1 cellular context compared by ENCODE assay signal in the genomic region with DNA sequence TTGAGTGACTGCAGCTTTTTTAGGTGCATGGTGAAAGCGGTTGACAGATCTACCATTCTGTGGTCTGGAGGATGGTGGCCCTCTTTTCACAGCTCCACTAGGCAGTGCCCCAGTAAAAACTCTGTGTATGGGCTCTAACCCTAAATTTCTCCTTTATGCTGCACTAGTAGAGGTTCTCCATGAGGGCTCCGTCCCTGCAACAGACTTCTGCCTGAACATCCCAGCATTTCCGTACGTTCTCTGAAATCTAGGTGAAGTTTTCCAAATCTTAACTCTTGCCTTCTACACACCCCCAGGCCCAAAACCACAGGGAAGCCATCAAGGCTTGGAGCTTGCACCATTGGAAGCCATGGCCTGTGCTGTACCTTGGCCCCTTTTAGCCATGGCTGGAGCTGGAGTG.
TF ChIP-seq lines count a peak whose summit lies in the region.

No MANE protein-coding gene starts in this region.

TF ChIP-seq in GM23338, 12 proteins besides CTCF, POLR2A, EP300 and RAD21 (continued from another document):
- TF ChIP-seq, protein P1, sequence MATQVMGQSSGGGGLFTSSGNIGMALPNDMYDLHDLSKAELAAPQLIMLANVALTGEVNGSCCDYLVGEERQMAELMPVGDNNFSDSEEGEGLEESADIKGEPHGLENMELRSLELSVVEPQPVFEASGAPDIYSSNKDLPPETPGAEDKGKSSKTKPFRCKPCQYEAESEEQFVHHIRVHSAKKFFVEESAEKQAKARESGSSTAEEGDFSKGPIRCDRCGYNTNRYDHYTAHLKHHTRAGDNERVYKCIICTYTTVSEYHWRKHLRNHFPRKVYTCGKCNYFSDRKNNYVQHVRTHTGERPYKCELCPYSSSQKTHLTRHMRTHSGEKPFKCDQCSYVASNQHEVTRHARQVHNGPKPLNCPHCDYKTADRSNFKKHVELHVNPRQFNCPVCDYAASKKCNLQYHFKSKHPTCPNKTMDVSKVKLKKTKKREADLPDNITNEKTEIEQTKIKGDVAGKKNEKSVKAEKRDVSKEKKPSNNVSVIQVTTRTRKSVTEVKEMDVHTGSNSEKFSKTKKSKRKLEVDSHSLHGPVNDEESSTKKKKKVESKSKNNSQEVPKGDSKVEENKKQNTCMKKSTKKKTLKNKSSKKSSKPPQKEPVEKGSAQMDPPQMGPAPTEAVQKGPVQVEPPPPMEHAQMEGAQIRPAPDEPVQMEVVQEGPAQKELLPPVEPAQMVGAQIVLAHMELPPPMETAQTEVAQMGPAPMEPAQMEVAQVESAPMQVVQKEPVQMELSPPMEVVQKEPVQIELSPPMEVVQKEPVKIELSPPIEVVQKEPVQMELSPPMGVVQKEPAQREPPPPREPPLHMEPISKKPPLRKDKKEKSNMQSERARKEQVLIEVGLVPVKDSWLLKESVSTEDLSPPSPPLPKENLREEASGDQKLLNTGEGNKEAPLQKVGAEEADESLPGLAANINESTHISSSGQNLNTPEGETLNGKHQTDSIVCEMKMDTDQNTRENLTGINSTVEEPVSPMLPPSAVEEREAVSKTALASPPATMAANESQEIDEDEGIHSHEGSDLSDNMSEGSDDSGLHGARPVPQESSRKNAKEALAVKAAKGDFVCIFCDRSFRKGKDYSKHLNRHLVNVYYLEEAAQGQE (IDR thresholded peaks at IDR 0.05; ENCODE audit: unreplicated experiment), result no peak
- no peak for TF ChIP-seq POLR2AphosphoS5 (IDR thresholded peaks at IDR 0.05; ENCODE audit: low read depth)
- TF ChIP-seq JUNB (IDR thresholded peaks at IDR 0.05; ENCODE audit: unreplicated experiment), result no peak
- TF ChIP-seq ZNF331 (CRISPR knock-in tag; IDR thresholded peaks at IDR 0.05; ENCODE audit: low read depth), result no peak
- TF ChIP-seq ZNF114 (CRISPR knock-in tag; IDR thresholded peaks at IDR 0.05), result no peak
- TF ChIP-seq, protein P2, sequence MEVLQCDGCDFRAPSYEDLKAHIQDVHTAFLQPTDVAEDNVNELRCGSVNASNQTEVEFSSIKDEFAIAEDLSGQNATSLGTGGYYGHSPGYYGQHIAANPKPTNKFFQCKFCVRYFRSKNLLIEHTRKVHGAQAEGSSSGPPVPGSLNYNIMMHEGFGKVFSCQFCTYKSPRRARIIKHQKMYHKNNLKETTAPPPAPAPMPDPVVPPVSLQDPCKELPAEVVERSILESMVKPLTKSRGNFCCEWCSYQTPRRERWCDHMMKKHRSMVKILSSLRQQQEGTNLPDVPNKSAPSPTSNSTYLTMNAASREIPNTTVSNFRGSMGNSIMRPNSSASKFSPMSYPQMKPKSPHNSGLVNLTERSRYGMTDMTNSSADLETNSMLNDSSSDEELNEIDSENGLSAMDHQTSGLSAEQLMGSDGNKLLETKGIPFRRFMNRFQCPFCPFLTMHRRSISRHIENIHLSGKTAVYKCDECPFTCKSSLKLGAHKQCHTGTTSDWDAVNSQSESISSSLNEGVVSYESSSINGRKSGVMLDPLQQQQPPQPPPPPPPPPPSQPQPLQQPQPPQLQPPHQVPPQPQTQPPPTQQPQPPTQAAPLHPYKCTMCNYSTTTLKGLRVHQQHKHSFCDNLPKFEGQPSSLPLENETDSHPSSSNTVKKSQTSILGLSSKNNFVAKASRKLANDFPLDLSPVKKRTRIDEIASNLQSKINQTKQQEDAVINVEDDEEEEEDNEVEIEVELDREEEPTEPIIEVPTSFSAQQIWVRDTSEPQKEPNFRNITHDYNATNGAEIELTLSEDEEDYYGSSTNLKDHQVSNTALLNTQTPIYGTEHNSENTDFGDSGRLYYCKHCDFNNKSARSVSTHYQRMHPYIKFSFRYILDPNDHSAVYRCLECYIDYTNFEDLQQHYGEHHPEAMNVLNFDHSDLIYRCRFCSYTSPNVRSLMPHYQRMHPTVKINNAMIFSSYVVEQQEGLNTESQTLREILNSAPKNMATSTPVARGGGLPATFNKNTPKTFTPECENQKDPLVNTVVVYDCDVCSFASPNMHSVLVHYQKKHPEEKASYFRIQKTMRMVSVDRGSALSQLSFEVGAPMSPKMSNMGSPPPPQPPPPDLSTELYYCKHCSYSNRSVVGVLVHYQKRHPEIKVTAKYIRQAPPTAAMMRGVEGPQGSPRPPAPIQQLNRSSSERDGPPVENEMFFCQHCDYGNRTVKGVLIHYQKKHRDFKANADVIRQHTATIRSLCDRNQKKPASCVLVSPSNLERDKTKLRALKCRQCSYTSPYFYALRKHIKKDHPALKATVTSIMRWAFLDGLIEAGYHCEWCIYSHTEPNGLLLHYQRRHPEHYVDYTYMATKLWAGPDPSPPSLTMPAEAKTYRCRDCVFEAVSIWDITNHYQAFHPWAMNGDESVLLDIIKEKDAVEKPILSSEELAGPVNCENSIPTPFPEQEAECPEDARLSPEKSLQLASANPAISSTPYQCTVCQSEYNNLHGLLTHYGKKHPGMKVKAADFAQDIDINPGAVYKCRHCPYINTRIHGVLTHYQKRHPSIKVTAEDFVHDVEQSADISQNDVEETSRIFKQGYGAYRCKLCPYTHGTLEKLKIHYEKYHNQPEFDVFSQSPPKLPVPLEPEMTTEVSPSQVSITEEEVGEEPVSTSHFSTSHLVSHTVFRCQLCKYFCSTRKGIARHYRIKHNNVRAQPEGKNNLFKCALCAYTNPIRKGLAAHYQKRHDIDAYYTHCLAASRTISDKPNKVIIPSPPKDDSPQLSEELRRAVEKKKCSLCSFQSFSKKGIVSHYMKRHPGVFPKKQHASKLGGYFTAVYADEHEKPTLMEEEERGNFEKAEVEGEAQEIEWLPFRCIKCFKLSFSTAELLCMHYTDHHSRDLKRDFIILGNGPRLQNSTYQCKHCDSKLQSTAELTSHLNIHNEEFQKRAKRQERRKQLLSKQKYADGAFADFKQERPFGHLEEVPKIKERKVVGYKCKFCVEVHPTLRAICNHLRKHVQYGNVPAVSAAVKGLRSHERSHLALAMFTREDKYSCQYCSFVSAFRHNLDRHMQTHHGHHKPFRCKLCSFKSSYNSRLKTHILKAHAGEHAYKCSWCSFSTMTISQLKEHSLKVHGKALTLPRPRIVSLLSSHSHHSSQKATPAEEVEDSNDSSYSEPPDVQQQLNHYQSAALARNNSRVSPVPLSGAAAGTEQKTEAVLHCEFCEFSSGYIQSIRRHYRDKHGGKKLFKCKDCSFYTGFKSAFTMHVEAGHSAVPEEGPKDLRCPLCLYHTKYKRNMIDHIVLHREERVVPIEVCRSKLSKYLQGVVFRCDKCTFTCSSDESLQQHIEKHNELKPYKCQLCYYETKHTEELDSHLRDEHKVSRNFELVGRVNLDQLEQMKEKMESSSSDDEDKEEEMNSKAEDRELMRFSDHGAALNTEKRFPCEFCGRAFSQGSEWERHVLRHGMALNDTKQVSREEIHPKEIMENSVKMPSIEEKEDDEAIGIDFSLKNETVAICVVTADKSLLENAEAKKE (CRISPR knock-in tag; IDR thresholded peaks at IDR 0.05), result no peak
